In genomic region chr9:121713400-121714070, GRCh38 we compare ENCODE assay signal across 19 cellular contexts.
"Had no signal": no experiment of that assay in that cellular context is flagged by ENCODE, and none has a peak within 500 bp of the region (broad histone marks: within the 10 kb centered on the region; RNA-seq: fewer than 3 reads in every experiment).

No MANE protein-coding gene starts in this region.

- DNase-seq: activated CD4-positive, alpha-beta memory T cell treated with anti-CD3 and anti-CD28 coated beads, Interleukin-2, amount 10 ng/mL, durations not matched to agents 7 days and 5 days; activated CD4-positive, alpha-beta T cell treated with anti-CD3 and anti-CD28 coated beads for 36 hours; activated CD4-positive, alpha-beta T cell treated with anti-CD3 and anti-CD28 coated beads, Interleukin-2, amount 50 U/mL, for 1 hour; activated CD4-positive, CD25-positive, alpha-beta regulatory T cell; activated gamma-delta T cell; activated naive CD4-positive, alpha-beta T cell treated with anti-CD3 and anti-CD28 coated beads for 36 hours; activated T-cell treated with anti-CD3 and anti-CD28 coated beads for 4 hours; activated T-cell treated with anti-CD3 and anti-CD28 coated beads, Interleukin-2, amount 50 U/mL, for 48 hours; amygdala; KG1; NCI-H1092; NCI-H2107; NCI-H526 treated with DMSO at 0.1 percent for 48 hours; NCI-H82; PC-3; SIG-M5; T-helper 17 cell; T1000 had no signal

- ATAC-seq: activated CD4-positive, alpha-beta T cell treated with anti-CD3 and anti-CD28 coated beads for 36 hours; activated T-helper 17 cell treated with anti-CD3 and anti-CD28 coated beads, Interleukin-2, amount 50 U/mL, for 72 hours; PC-3; T-helper 17 cell had no signal
